ENCODE assay signal across 8 cellular contexts in genomic region chr14:50830044-50830931, GRCh38. TPM values are rescaled to one million over a fixed set of nuclear protein-coding genes. Genes with fewer than 3 reads are reported as not detected.
DNase-seq lines count a peak whose midpoint lies in the region; ATAC-seq and TF ChIP-seq lines count a peak whose summit lies in the region.

No MANE protein-coding gene starts in this region.

- TF ChIP-seq CTCF in PC-9 (conservative IDR thresholded peaks at IDR 0.05) (no peak), foreskin keratinocyte (conservative IDR thresholded peaks at IDR 0.05) (no peak), testis (IDR thresholded peaks at IDR 0.05) (no peak)

- H3K9me2 ChIP-seq in PC-9 (ENCODE audit: insufficient read depth), result no peaks in the 10 kb centered on the region

- POLR2A ChIA-PET in PC-9 (lab: Charles Lee; ENCODE audit: unreplicated experiment), result interaction anchor here (0.7 kb wide), 2 partner anchors 30 to 814 kb away, joined by 4 to 20 read pairs; no protein-coding TSS in a partner anchor

- DNase-seq in C1 segment of cervical spinal cord (lab: John Stamatoyannopoulos, UW) (peak in 13 of 14 donors; percentile 37 to 85 (median 71)), PC-9 (peak in 1 of 2 experiments; percentile 41), foreskin keratinocyte (peak in 1 of 2 donors; percentile 53), testis (peak; percentile 34)
- DNase-seq in activated T-helper 9 cell treated with anti-CD3 and anti-CD28 coated beads, Interleukin-2, amount 50 U/mL, for 16 hours (ENCODE audit: low read depth), result peak; percentile 51

- H3K36me3 ChIP-seq in PC-9 (ENCODE audit: low read depth), result no peaks in the 10 kb centered on the region
- H3K36me3 ChIP-seq in neuron (ENCODE audit: insufficient read depth, low read length), result no peaks in the 10 kb centered on the region
- no peaks in the 10 kb centered on the region for H3K36me3 ChIP-seq in testis (ENCODE audit: low read depth, missing control alignments)

- H2AFZ ChIP-seq in PC-9, result peak overlapping the region; percentile 96
- peak overlapping the region; percentile 18 for H2AFZ ChIP-seq in neuron (ENCODE audit: low read depth, low read length)

- H3K9me3 ChIP-seq in PC-9 (ENCODE audit: insufficient read depth, low read depth) (no peaks in the 10 kb centered on the region), neuron (ENCODE audit: low read length) (no peaks in the 10 kb centered on the region), testis (no peaks in the 10 kb centered on the region)

- H3K27ac ChIP-seq in PC-9, result no peak overlapping the region
- peak overlapping the region; percentile 61 for H3K27ac ChIP-seq in foreskin keratinocyte
- peak overlapping the region in 1 of 2 donors; percentile 85 for H3K27ac ChIP-seq in testis

- peaks cover 15% of the 10 kb centered on the region for H4K20me1 ChIP-seq in PC-9 (ENCODE audit: insufficient read depth)

- CTCF ChIA-PET in PC-9 (lab: Charles Lee), result interaction anchor here (2.1 kb wide), 1 partner anchor 30 kb away, joined by 7 read pairs; no protein-coding TSS in a partner anchor

- H3K4me1 ChIP-seq in PC-9 (replicated peaks; ENCODE audit: insufficient read depth), result 0 out of 2 replicates have a peak, but pooled peaks cover 8% of the 10 kb centered on the region
- H3K4me1 ChIP-seq in foreskin keratinocyte, result peaks cover 13% of the 10 kb centered on the region
- peaks cover 46% of the 10 kb centered on the region for H3K4me1 ChIP-seq in neuron (ENCODE audit: insufficient read depth, low read length)
- H3K4me1 ChIP-seq in testis, result no peaks in the 10 kb centered on the region

- 0% methylated on average over 1 to 53 of the region's 93 CpGs for WGBS in testis, 2 donors

- no TSS peak for BruUV-seq in PC-9 (replicated peaks; lab: Mats Ljungman, UMichigan)

- ATAC-seq in GM19372 (IDR thresholded peaks at IDR 0.05; ENCODE audit: low read depth, unreplicated experiment) (peak; percentile 43), HG03460 (IDR thresholded peaks at IDR 0.05; ENCODE audit: unreplicated experiment) (peak; percentile 39), foreskin keratinocyte (peak; percentile 46)

- H3K27me3 ChIP-seq in PC-9 (ENCODE audit: insufficient read depth, low read depth) (no peaks in the 10 kb centered on the region), foreskin keratinocyte (no peaks in the 10 kb centered on the region), neuron (ENCODE audit: insufficient read depth, low read length) (no peaks in the 10 kb centered on the region), testis (no peaks in the 10 kb centered on the region)

- no peak for TF ChIP-seq POLR2A in testis (IDR thresholded peaks at IDR 0.05)

- peak overlapping the region; percentile 88 for H3K4me3 ChIP-seq in PC-9
- peak overlapping the region; percentile 79 for H3K4me3 ChIP-seq in neuron (ENCODE audit: low read length)
- H3K4me3 ChIP-seq in testis, result peak overlapping the region; percentile 70 to 80

- H3K4me2 ChIP-seq in PC-9, result peak overlapping the region; percentile 95

- intact Hi-C loops in PC-9 (cut with micrococcal nuclease; ENCODE audit: unreplicated experiment), result no loop called here
- intact Hi-C loops in testis (cut with DNase I; ENCODE audit: low total_unique reads), result no loop called here

- H3K79me2 ChIP-seq in PC-9 (ENCODE audit: low read depth), result peaks cover 27% of the 10 kb centered on the region

- H3F3A ChIP-seq in PC-9 (ENCODE audit: insufficient read depth, low read depth), result no peaks in the 10 kb centered on the region

RNA-seq across cellular contexts. Expression of gene NIN, which starts 0.7 kb away (rescaled TPM):
- total RNA-seq in PC-9 (2021) (34.3 and 36.5 TPM in 2 replicates), foreskin keratinocyte (29.6 and 29.7 TPM in 2 replicates), testis (10 to 100 TPM in 1 of 2 donors, 1 to 10 TPM in 1; 9.3 to 16.5 TPM)
- polyA plus RNA-seq in foreskin keratinocyte (4.2 and 5.9 TPM in 2 replicates), testis (ENCODE audit: insufficient read depth, low read depth, low replicate concordance) (4.4 TPM)

RNA-seq across cellular contexts. Expression of gene ABHD12B, which starts 41.6 kb away (rescaled TPM):
- total RNA-seq in PC-9 (2021), result not detected in 2 replicates
- not detected in 2 replicates for total RNA-seq in foreskin keratinocyte
- not detected in 2 replicates for polyA plus RNA-seq in foreskin keratinocyte
- total RNA-seq in testis, result under 1 TPM in 1 of 2 donors, not detected in 1; 0.37 TPM
- polyA plus RNA-seq in testis (ENCODE audit: insufficient read depth, low read depth, low replicate concordance), result 3.0 TPM
